ENCODE assay signal across 20 cellular contexts in the genomic region with DNA sequence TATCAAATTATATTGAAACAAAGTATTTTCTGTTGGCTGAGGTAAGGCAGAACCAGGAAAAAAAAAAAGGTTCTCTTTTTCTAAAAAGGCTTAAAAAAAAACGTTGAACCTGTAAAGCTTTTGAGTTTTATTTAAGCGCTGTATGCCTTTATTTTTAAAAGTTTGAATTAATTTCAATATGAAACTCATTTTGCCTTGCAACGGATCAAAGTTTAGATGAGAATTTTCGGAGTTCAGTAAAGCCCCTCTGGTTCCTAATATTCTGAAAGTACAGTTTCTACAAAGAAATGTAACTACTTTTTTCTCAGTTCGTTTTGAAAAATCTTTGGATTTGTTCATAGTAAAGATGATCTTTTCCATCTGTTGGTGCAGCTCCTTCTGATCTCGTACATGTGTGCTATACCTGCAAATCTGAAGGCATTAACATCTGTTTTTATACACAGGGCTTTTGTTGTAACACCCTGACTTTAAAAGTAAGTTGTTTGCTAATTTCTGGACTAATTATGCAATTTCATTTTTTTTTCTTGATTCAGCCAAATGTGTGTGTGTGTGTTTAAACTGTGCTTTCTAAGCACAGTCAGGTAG. TPM values are rescaled to one million over a fixed set of nuclear protein-coding genes. Genes with fewer than 3 reads are reported as not detected.
DNase-seq lines count a peak whose midpoint lies in the region; ATAC-seq, FAIRE-seq and TF ChIP-seq lines count a peak whose summit lies in the region.
"Had no signal": no experiment of that assay in that cellular context is flagged by ENCODE, and none has a peak within 500 bp of the region (broad histone marks: within the 10 kb centered on the region; RNA-seq: fewer than 3 reads in every experiment).

No MANE protein-coding gene starts in this region.

- no peak for TF ChIP-seq CTCF in smooth muscle cell (IDR thresholded peaks at IDR 0.05; ENCODE audit: borderline replicate concordance, insufficient read depth, poor library complexity, severe bottlenecking)
- TF ChIP-seq CTCF in osteocyte (IDR thresholded peaks at IDR 0.05), result no peak
- no peak for TF ChIP-seq CTCF in mucosa of descending colon (IDR thresholded peaks at IDR 0.05)

- peaks cover 50% of the 10 kb centered on the region for H3K4me1 ChIP-seq in smooth muscle cell (ENCODE audit: low read depth)
- peaks cover 9% of the 10 kb centered on the region for H3K4me1 ChIP-seq in mucosa of descending colon (ENCODE audit: low read depth)

- H3K4me3 Mint-ChIP-seq in osteocyte (ENCODE audit: unreplicated experiment), result no peak overlapping the region
- H3K4me3 Mint-ChIP-seq: HFFc6 had no signal

- peaks cover 54% of the 10 kb centered on the region for H4K20me1 ChIP-seq in smooth muscle cell (ENCODE audit: low read depth)

- H3K27ac ChIP-seq in smooth muscle cell (ENCODE audit: low read depth), result no peak overlapping the region
- H3K27ac ChIP-seq: HL-60, SJSA1 had no signal

- peaks cover 34% of the 10 kb centered on the region for H3K4me1 Mint-ChIP-seq in osteocyte (ENCODE audit: unreplicated experiment)

- no peaks in the 10 kb centered on the region for H3K27me3 ChIP-seq in smooth muscle cell (ENCODE audit: low read depth)
- H3K27me3 ChIP-seq: pancreas, SJSA1, transverse colon had no signal

- H3K4me2 ChIP-seq in smooth muscle cell, result peak overlapping the region; percentile 97

- DNase-seq in inferior parietal cortex (ENCODE audit: extremely low spot score) (peak; percentile 60), smooth muscle cell (lab: John Stamatoyannopoulos, UW; ENCODE audit: unreplicated experiment) (no peak), osteocyte (ENCODE audit: extremely low spot score, unreplicated experiment) (no peak), SIG-M5 treated with dmso at 0.1 percent for 504 hours (lab: John Stamatoyannopoulos, UW; ENCODE audit: unreplicated experiment) (no peak), mucosa of descending colon (no peak)
- DNase-seq: activated CD8-positive, alpha-beta memory T cell treated with anti-CD3 and anti-CD28 coated beads, Interleukin-2, amount 50 U/mL, for 48 hours; activated gamma-delta T cell; HFFc6; mammary epithelial cell; MM.1S; pancreas; stimulated activated naive CD4-positive, alpha-beta T cell; T-helper 2 cell; transverse colon had no signal

- intact Hi-C loops in mucosa of descending colon (cut with DNase I, micrococcal nuclease), result no loop called here

- no peaks in the 10 kb centered on the region for H3K27me3 Mint-ChIP-seq in osteocyte (ENCODE audit: unreplicated experiment)

- H3K4me3 ChIP-seq in smooth muscle cell (no peak overlapping the region), mucosa of descending colon (no peak overlapping the region)
- H3K4me3 ChIP-seq: SJSA1, transverse colon had no signal

- no peak overlapping the region for H3K27ac Mint-ChIP-seq in osteocyte (ENCODE audit: unreplicated experiment)
- H3K27ac Mint-ChIP-seq: HFFc6 had no signal

- FAIRE-seq in G401.6 (lab: Jason Lieb, UNC), result peak; percentile 83
- FAIRE-seq in TTC549 (lab: Jason Lieb, UNC), result peak; percentile 45
- FAIRE-seq: frontal cortex, pancreas had no signal

- H3K79me2 ChIP-seq in smooth muscle cell (ENCODE audit: low read depth), result peaks cover 28% of the 10 kb centered on the region

- ATAC-seq in GM21526 (IDR thresholded peaks at IDR 0.05; ENCODE audit: low FRiP score, unreplicated experiment), result no peak
- ATAC-seq in mucosa of descending colon, result no peak
- ATAC-seq: pancreas had no signal

- no peak overlapping the region for H2AFZ ChIP-seq in smooth muscle cell (ENCODE audit: low read depth)

- H3K9me3 ChIP-seq in smooth muscle cell (replicated peaks; ENCODE audit: low read depth), result no peaks in the 10 kb centered on the region
- H3K9me3 ChIP-seq in mucosa of descending colon, result no peaks in the 10 kb centered on the region
- H3K9me3 ChIP-seq: pancreas, SJSA1, transverse colon had no signal

- no peaks in the 10 kb centered on the region for H3K36me3 ChIP-seq in smooth muscle cell (ENCODE audit: low read depth)
- H3K36me3 ChIP-seq in mucosa of descending colon (ENCODE audit: low read depth), result no peaks in the 10 kb centered on the region

- peaks cover 13% of the 10 kb centered on the region for H3K36me3 Mint-ChIP-seq in osteocyte (ENCODE audit: unreplicated experiment)

- WGBS in smooth muscle cell (ENCODE audit: low lambda C conversion rate), result 84% methylated on average over 6 of the region's 6 CpGs

- no peaks in the 10 kb centered on the region for H3K9me3 Mint-ChIP-seq in osteocyte (ENCODE audit: unreplicated experiment)
- H3K9me3 Mint-ChIP-seq: HFFc6 had no signal

- no peak overlapping the region for H3K9ac ChIP-seq in smooth muscle cell (ENCODE audit: low read depth)

- H3F3A ChIP-seq in smooth muscle cell (ENCODE audit: low read depth), result peaks cover 10% of the 10 kb centered on the region

RNA-seq across cellular contexts. Expression of gene ZBTB18, which starts 1.7 kb away (rescaled TPM):
- total RNA-seq in smooth muscle cell, result 4.6 and 8.1 TPM in 2 replicates
- 0.29 and 0.89 TPM in 2 replicates for polyA plus RNA-seq in smooth muscle cell
- total RNA-seq in osteocyte, result 23.0 and 24.2 TPM in 2 replicates
- total RNA-seq in mucosa of descending colon, result 10 to 100 TPM; 14.8 to 25.2 (median 19.9) TPM
